ENCODE assay signal across 15 cellular contexts in genomic region chr4:1170156-1170804, GRCh38. TPM values are rescaled to one million over a fixed set of nuclear protein-coding genes. Genes with fewer than 3 reads are reported as not detected.
DNase-seq lines count a peak whose midpoint lies in the region; ATAC-seq, FAIRE-seq and TF ChIP-seq lines count a peak whose summit lies in the region.
"Had no signal": no experiment of that assay in that cellular context is flagged by ENCODE, and none has a peak within 500 bp of the region (broad histone marks: within the 10 kb centered on the region; RNA-seq: fewer than 3 reads in every experiment).

No MANE protein-coding gene starts in this region.

- H3K9me3 ChIP-seq in AG04450 (ENCODE audit: control insufficient read depth, insufficient read depth, low read length), result peaks cover 26% of the 10 kb centered on the region; the same call in 1 of the 2 replicates
- no peaks in the 10 kb centered on the region for H3K9me3 ChIP-seq in T-helper 17 cell (ENCODE audit: control insufficient read depth, low read length, poor library complexity, severe bottlenecking)
- H3K9me3 ChIP-seq: MG63, ovary, SK-N-SH, transverse colon had no signal

- ATAC-seq in GM23338, result no peak
- no peak for ATAC-seq in effector memory CD8-positive, alpha-beta T cell (replicated peaks)
- ATAC-seq in natural killer cell, result no peak
- no peak for ATAC-seq in T-helper 17 cell

- FAIRE-seq in GM12892 (lab: Jason Lieb, UNC), result no peak

- H3K27ac ChIP-seq in AG04450 (ENCODE audit: low read depth, low read length) (no peak overlapping the region), GM23338 (ENCODE audit: low read depth) (no peak overlapping the region)
- H3K27ac ChIP-seq: ovary had no signal

- H3K4me3 ChIP-seq in AG04450 (ENCODE audit: low read depth, low read length) (peak overlapping the region; percentile 62), GM23338 (no peak overlapping the region)
- H3K4me3 ChIP-seq: MG63 had no signal

- no peaks in the 10 kb centered on the region for H4K20me1 ChIP-seq in GM23338 (replicated peaks; ENCODE audit: insufficient read depth)

- peak overlapping the region; percentile 9; the same call in 1 of the 3 replicates for H3K4me3 Mint-ChIP-seq in GM23338
- H3K4me3 Mint-ChIP-seq in effector memory CD8-positive, alpha-beta T cell, result peak overlapping the region; percentile 54 to 73
- peak overlapping the region; percentile 80 for H3K4me3 Mint-ChIP-seq in natural killer cell
- H3K4me3 Mint-ChIP-seq in T-helper 17 cell, result no peak overlapping the region

- H3F3A ChIP-seq in GM23338 (replicated peaks; ENCODE audit: low read depth), result no peaks in the 10 kb centered on the region

- peaks cover 5% of the 10 kb centered on the region for H3K4me1 Mint-ChIP-seq in GM23338
- peaks cover 34 to 36% of the 10 kb centered on the region in 2 donors for H3K4me1 Mint-ChIP-seq in effector memory CD8-positive, alpha-beta T cell (ENCODE audit: low read depth in 2 of 2)
- H3K4me1 Mint-ChIP-seq in natural killer cell, result peaks cover 45 to 64% of the 10 kb centered on the region in 2 donors
- H3K4me1 Mint-ChIP-seq in T-helper 17 cell, result peaks cover 21% of the 10 kb centered on the region

- H3K79me2 ChIP-seq in GM23338 (replicated peaks; ENCODE audit: insufficient read depth), result no peaks in the 10 kb centered on the region

- POLR2A ChIA-PET in AG04450 (lab: Yijun Ruan, JAX), result interaction anchor here (4.0 kb wide), 1 partner anchor 31 kb away, joined by 32 read pairs; no protein-coding TSS in a partner anchor

- no peak overlapping the region for H2AFZ ChIP-seq in GM23338

- intact Hi-C loops in natural killer cell (cut with micrococcal nuclease), result no loop called here

- no peaks in the 10 kb centered on the region for H3K9me2 ChIP-seq in GM23338 (ENCODE audit: insufficient read depth)
- H3K9me2 ChIP-seq: SK-N-SH had no signal

- H3K4me2 ChIP-seq in GM23338, result no peak overlapping the region; the same call in 1 of the 2 replicates
- H3K4me2 ChIP-seq: SK-N-SH had no signal

- CTCF ChIA-PET in AG04450 (lab: Charles Lee), result no interaction called here

- H3K27me3 Mint-ChIP-seq in GM23338 (ENCODE audit: insufficient read depth, low read depth, poor library complexity) (peaks cover 75% of the 10 kb centered on the region), natural killer cell (ENCODE audit: low read depth in 2 of 2) (no peaks in the 10 kb centered on the region), T-helper 17 cell (peaks cover 16% of the 10 kb centered on the region)
- H3K27me3 Mint-ChIP-seq in effector memory CD8-positive, alpha-beta T cell, result peaks cover 0 to 7% of the 10 kb centered on the region in 2 donors

- H3K27ac Mint-ChIP-seq in GM23338 (no peak overlapping the region), natural killer cell (peak overlapping the region; percentile 88 to 96), T-helper 17 cell (no peak overlapping the region)
- no peak overlapping the region for H3K27ac Mint-ChIP-seq in effector memory CD8-positive, alpha-beta T cell

- TF ChIP-seq POLR2A in GM12892 (IDR thresholded peaks at IDR 0.05; ENCODE audit: low read depth, low read length), result no peak

- H3K36me3 ChIP-seq in GM23338 (ENCODE audit: insufficient read depth), result no peaks in the 10 kb centered on the region
- H3K36me3 ChIP-seq: ovary, transverse colon had no signal

- no peaks in the 10 kb centered on the region for H3K4me1 ChIP-seq in GM23338 (ENCODE audit: insufficient read depth)

- H3K36me3 Mint-ChIP-seq in GM23338 (ENCODE audit: low read depth) (no peaks in the 10 kb centered on the region; the same call in 2 of the 3 replicates), natural killer cell (no peaks in the 10 kb centered on the region), T-helper 17 cell (ENCODE audit: low read depth) (no peaks in the 10 kb centered on the region)
- peaks cover 37% of the 10 kb centered on the region for H3K36me3 Mint-ChIP-seq in effector memory CD8-positive, alpha-beta T cell (ENCODE audit: insufficient read depth)

- H3K27me3 ChIP-seq in AG04450 (ENCODE audit: control insufficient read depth, insufficient read depth, low read length) (peaks cover 5% of the 10 kb centered on the region), GM23338 (ENCODE audit: insufficient read depth) (peaks cover 71% of the 10 kb centered on the region)
- H3K27me3 ChIP-seq: MG63, ovary had no signal

- H3K9me3 Mint-ChIP-seq in GM23338, result no peaks in the 10 kb centered on the region; the same call in 2 of the 3 replicates
- no peaks in the 10 kb centered on the region for H3K9me3 Mint-ChIP-seq in effector memory CD8-positive, alpha-beta T cell
- no peaks in the 10 kb centered on the region for H3K9me3 Mint-ChIP-seq in natural killer cell

- no peak for DNase-seq in AG04450 (ENCODE audit: low read depth, low spot score)
- no peak for DNase-seq in GM23338 (ENCODE audit: low spot score)
- no peak for DNase-seq in effector memory CD8-positive, alpha-beta T cell
- DNase-seq in natural killer cell, result no peak
- DNase-seq in NCI-H1930 (lab: John Stamatoyannopoulos, UW), result no peak
- no peak for DNase-seq in T-helper 17 cell
- DNase-seq in GM12892 (ENCODE audit: insufficient read length), result no peak
- DNase-seq in DMS114 treated with DMSO at 0.1 percent for 48 hours (lab: John Stamatoyannopoulos, UW; ENCODE audit: unreplicated experiment), result no peak
- DNase-seq: DND-41, MG63, NCI-H2171, transverse colon had no signal

- no peak for TF ChIP-seq CTCF in AG04450 (IDR thresholded peaks at IDR 0.05; ENCODE audit: low read depth, low read length)
- TF ChIP-seq CTCF in GM23338 (conservative IDR thresholded peaks at IDR 0.05; ENCODE audit: low read depth in 2 of 2), result no peak
- TF ChIP-seq CTCF in natural killer cell (IDR thresholded peaks at IDR 0.05), result no peak

TF ChIP-seq in GM23338, 12 proteins besides CTCF, POLR2A, EP300 and RAD21:
- TF ChIP-seq JUNB (IDR thresholded peaks at IDR 0.05; ENCODE audit: unreplicated experiment) (no peak), EZH2 (IDR thresholded peaks at IDR 0.05; ENCODE audit: low read depth, unreplicated experiment) (no peak), REST (IDR thresholded peaks at IDR 0.05; ENCODE audit: unreplicated experiment) (no peak), ZNF114 (CRISPR knock-in tag; IDR thresholded peaks at IDR 0.05) (no peak)

RNA-seq across cellular contexts. Expression of gene SPON2, which starts 2.1 kb away (rescaled TPM):
- polyA plus RNA-seq in AG04450 (2011; rRNA removed), result 132 and 190 TPM in 2 replicates
- polyA minus RNA-seq in AG04450 (2011; rRNA and poly(A)+ RNA removed), result 33.8 and 39.0 TPM in 2 replicates
- 2.1 and 2.2 TPM in 2 replicates for total RNA-seq in GM23338 (2014; rRNA removed; shearing (Covaris generic))
- polyA plus RNA-seq in GM23338 (2016; fragmentation: Nextera tagmentation; extraction: Ambion mirVana), result 1.2 and 2.4 TPM in 2 replicates
- 1,000 to 10,000 TPM; 1,124 to 1,574 (median 1,339) TPM for total RNA-seq in natural killer cell
- total RNA-seq in T-helper 17 cell, result 1 to 10 TPM; 5.2 to 7.4 TPM
- 7.5 TPM for polyA plus RNA-seq in GM12892 (2012; ENCODE audit: missing spikeins)
- total RNA-seq: HT1080 had no signal

RNA-seq across cellular contexts. Expression of gene RNF212, which starts 56.9 kb away (rescaled TPM):
- polyA plus RNA-seq in AG04450 (2011; rRNA removed), result 0.52 and 0.88 TPM in 2 replicates
- 0.14 TPM in 1 of 2 replicates, not detected in the other for polyA minus RNA-seq in AG04450 (2011; rRNA and poly(A)+ RNA removed)
- 11.8 and 20.6 TPM in 2 replicates for total RNA-seq in GM23338 (2014; rRNA removed; shearing (Covaris generic))
- polyA plus RNA-seq in GM23338 (2016; fragmentation: Nextera tagmentation; extraction: Ambion mirVana), result 17.0 and 19.7 TPM in 2 replicates
- 1 to 10 TPM; 1.0 to 2.0 (median 1.7) TPM for total RNA-seq in natural killer cell
- total RNA-seq in T-helper 17 cell, result 1 to 10 TPM; 2.1 to 2.6 TPM
- not detected for polyA plus RNA-seq in GM12892 (2012; ENCODE audit: missing spikeins)
- total RNA-seq: HT1080 had no signal

Comparison
In these comparisons a context has a peak if more than half of its experiments do, and no peak if none do; other contexts are left out.
1. H3K27ac Mint-ChIP-seq: peak in natural killer cell (2 of 2); none in GM23338 (single experiment), effector memory CD8-positive, alpha-beta T cell (0 of 2) and T-helper 17 cell (single experiment).
2. RNA of gene SPON2, which starts 2.1 kb away (total RNA-seq): 1,124 to 1,574 TPM in natural killer cell; 5.2 to 7.4 TPM in T-helper 17 cell and 2.1 to 2.2 TPM in GM23338; every median in the first group is over 100 times any median in the second.